ENCODE assay signal across 8 cellular contexts in genomic region chr2:96022701-96023522, GRCh38. TPM values are rescaled to one million over a fixed set of nuclear protein-coding genes. Genes with fewer than 3 reads are reported as not detected.
DNase-seq lines count a peak whose midpoint lies in the region; ATAC-seq and TF ChIP-seq lines count a peak whose summit lies in the region.
"Not testable (repeated sequence)": the region's sequence is repeated elsewhere in the genome, so short reads cannot be mapped to it uniquely, and the experiment has no call there.

No MANE protein-coding gene starts in this region.

- CTCF ChIA-PET in naive thymus-derived CD4-positive, alpha-beta T cell (lab: Charles Lee), result interaction anchor here (0.8 to 1.9 kb wide), 4 partner anchors 94 to 152 kb away, joined by 4 to 8 read pairs (median 6); no protein-coding TSS in a partner anchor

- TF ChIP-seq CTCF in BE2C (IDR thresholded peaks at IDR 0.05; ENCODE audit: low read depth, low read length), result peak; percentile 65
- TF ChIP-seq CTCF in foreskin fibroblast (IDR thresholded peaks at IDR 0.05; ENCODE audit: low read depth, low read length), result peak; percentile 67

- H3K4me1 ChIP-seq in BE2C; naive thymus-derived CD4-positive, alpha-beta T cell (ENCODE audit: control insufficient read depth in 2 of 2, insufficient read depth in 2 of 2, low read length in 2 of 2): not testable (repeated sequence)

- intact Hi-C loops in naive thymus-derived CD4-positive, alpha-beta T cell (cut with micrococcal nuclease), result not testable (repeated sequence)

- POLR2A ChIA-PET in naive thymus-derived CD4-positive, alpha-beta T cell (lab: Charles Lee), result interaction anchor here (1.7 kb wide), 1 partner anchor 94 kb away, joined by 3 read pairs; no protein-coding TSS in a partner anchor

- ATAC-seq in GM19438 (IDR thresholded peaks at IDR 0.05; ENCODE audit: low read depth, unreplicated experiment) (peak; percentile 83), HG03558 (IDR thresholded peaks at IDR 0.05; ENCODE audit: extremely low read depth, unreplicated experiment) (peak; percentile 60)
- ATAC-seq in naive thymus-derived CD4-positive, alpha-beta T cell, result peak; percentile 83

- H3K27me3 Mint-ChIP-seq in naive thymus-derived CD4-positive, alpha-beta T cell, result not testable (repeated sequence)

- H3K4me3 ChIP-seq in BE2C (ENCODE audit: low read depth, low read length); foreskin fibroblast (ENCODE audit: low read depth in 1 of 2, low read length in 2 of 2); naive thymus-derived CD4-positive, alpha-beta T cell (ENCODE audit: low read length): not testable (repeated sequence)

- not testable (repeated sequence) for H3K9me3 ChIP-seq in BE2C; naive thymus-derived CD4-positive, alpha-beta T cell (ENCODE audit: control insufficient read depth in 2 of 3, low read length in 3 of 3)

- H3K36me3 ChIP-seq in BE2C; naive thymus-derived CD4-positive, alpha-beta T cell (ENCODE audit: control insufficient read depth in 2 of 3, insufficient read depth in 3 of 3, low read length in 3 of 3): not testable (repeated sequence)

- H3K9me3 Mint-ChIP-seq in naive thymus-derived CD4-positive, alpha-beta T cell, result not testable (repeated sequence)

- DNase-seq in BE2C (peak; percentile 81), T-helper 22 cell (ENCODE audit: low read depth) (peak; percentile 40), foreskin fibroblast (peak; percentile 64 to 90)
- peak; percentile 28 for DNase-seq in activated naive CD8-positive, alpha-beta T cell treated with anti-CD3 and anti-CD28 coated beads, Interleukin-2, amount 50 U/mL, for 16 hours (ENCODE audit: low read depth, low spot score)
- peak; percentile 53 to 74 (median 65) for DNase-seq in naive thymus-derived CD4-positive, alpha-beta T cell
- DNase-seq in stimulated activated CD4-positive, alpha-beta T cell treated with anti-CD3 and anti-CD28 coated beads, TNF-alpha, amount 100 ng/mL, for 48 hours (ENCODE audit: low read depth in 3 of 3), result peak; percentile 47 to 65 (median 54)

- not testable (repeated sequence) for H3K36me3 Mint-ChIP-seq in naive thymus-derived CD4-positive, alpha-beta T cell

- not testable (repeated sequence) for H3K27ac Mint-ChIP-seq in naive thymus-derived CD4-positive, alpha-beta T cell

- H3K4me3 Mint-ChIP-seq in naive thymus-derived CD4-positive, alpha-beta T cell, result not testable (repeated sequence)

- not testable (repeated sequence) for H3K4me1 Mint-ChIP-seq in naive thymus-derived CD4-positive, alpha-beta T cell

- H3K27ac ChIP-seq in naive thymus-derived CD4-positive, alpha-beta T cell (ENCODE audit: low read depth, low read length), result not testable (repeated sequence)

- H3K27me3 ChIP-seq in BE2C; naive thymus-derived CD4-positive, alpha-beta T cell (ENCODE audit: control insufficient read depth in 2 of 2, insufficient read depth in 2 of 2, low read length in 2 of 2): not testable (repeated sequence)

RNA-seq across cellular contexts. Expression of gene GPAT2, which starts 11.8 kb away (rescaled TPM):
- polyA plus RNA-seq in BE2C (2012; ENCODE audit: insufficient read depth, insufficient read length, low read depth), result not detected
- total RNA-seq in naive thymus-derived CD4-positive, alpha-beta T cell, result 10 to 100 TPM in 1 of 5 experiments, 1 to 10 TPM in 4; 1.7 to 11.3 (median 3.7) TPM
- 1 to 10 TPM in 1 of 2 donors, under 1 TPM in 1; 0.34 to 4.6 TPM for polyA plus RNA-seq in naive thymus-derived CD4-positive, alpha-beta T cell

RNA-seq across cellular contexts. Expression of gene ANKRD36C, which starts 31.3 kb away (rescaled TPM):
- polyA plus RNA-seq in BE2C (2012; ENCODE audit: insufficient read depth, insufficient read length, low read depth), result 2.2 TPM
- total RNA-seq in naive thymus-derived CD4-positive, alpha-beta T cell, result 10 to 100 TPM; 62.4 to 96.9 (median 79.3) TPM
- 10 to 100 TPM; 12.7 to 18.5 TPM for polyA plus RNA-seq in naive thymus-derived CD4-positive, alpha-beta T cell

Comparison
In these comparisons a context has a peak if more than half of its experiments do, and no peak if none do; other contexts are left out.
1. DNase-seq: peak in every context shown above with its lines; median percentile 81 in BE2C; 77 in foreskin fibroblast; 65 in naive thymus-derived CD4-positive, alpha-beta T cell; 54 in stimulated activated CD4-positive, alpha-beta T cell treated with anti-CD3 and anti-CD28 coated beads, TNF-alpha, amount 100 ng/mL, for 48 hours; 40 in T-helper 22 cell; 28 in activated naive CD8-positive, alpha-beta T cell treated with anti-CD3 and anti-CD28 coated beads, Interleukin-2, amount 50 U/mL, for 16 hours.